In the genomic region with DNA sequence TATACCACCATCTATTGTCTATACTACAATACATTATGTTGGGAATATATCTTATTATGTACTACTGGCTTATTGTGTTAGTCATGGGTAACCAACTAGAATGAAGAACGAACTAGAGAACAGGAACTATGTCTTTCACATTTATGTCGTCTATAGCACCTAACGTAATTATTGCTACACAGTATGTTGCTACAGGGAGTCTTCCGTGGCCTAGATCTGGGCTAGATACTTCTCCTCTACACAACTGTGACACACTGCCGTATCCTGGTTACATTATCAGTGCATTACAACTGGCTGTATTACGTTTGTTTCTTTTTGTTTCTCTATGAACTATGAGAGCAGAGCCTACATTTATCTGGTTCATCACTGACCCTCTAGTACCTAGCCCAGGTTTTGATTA, we compare ENCODE assay signal across 15 cellular contexts. TPM values are rescaled to one million over a fixed set of nuclear protein-coding genes. Genes with fewer than 3 reads are reported as not detected.
"Had no signal": no experiment of that assay in that cellular context is flagged by ENCODE, and none has a peak within 500 bp of the region (broad histone marks: within the 10 kb centered on the region; RNA-seq: fewer than 3 reads in every experiment).

No MANE protein-coding gene starts in this region.

- H3K36me3 ChIP-seq: breast epithelium, prostate gland, suprapubic skin had no signal

- DNase-seq: activated CD4-positive, alpha-beta T cell treated with anti-CD3 and anti-CD28 coated beads for 1 hour; activated CD4-positive, alpha-beta T cell treated with anti-CD3 and anti-CD28 coated beads, Interleukin-2, amount 50 U/mL, for 48 hours; activated effector memory CD4-positive, alpha-beta T cell treated with anti-CD3 and anti-CD28 coated beads, Interleukin-2, amount 50 U/mL, for 16 hours; activated T-cell treated with anti-CD3 and anti-CD28 coated beads, Interleukin-2, amount 50 U/mL, for 4 hours; foreskin keratinocyte; head of caudate nucleus; mucosa of descending colon; right lobe of liver; stimulated activated CD4-positive, alpha-beta T cell treated with anti-CD3 and anti-CD28 coated beads, Interleukin-1b, Interleukin-23, amount 100 ng/mL, for 48 hours had no signal

- H3K4me3 ChIP-seq: breast epithelium, mucosa of descending colon, prostate gland, right lobe of liver, suprapubic skin had no signal

- H3K27ac ChIP-seq: breast epithelium, foreskin keratinocyte, prostate gland, suprapubic skin had no signal

- ATAC-seq: activated naive CD4-positive, alpha-beta T cell treated with anti-CD3 and anti-CD28 coated beads, Interleukin-2, amount 50 U/mL, for 72 hours; activated T-cell treated with anti-CD3 and anti-CD28 coated beads, Interleukin-2, amount 50 U/mL, for 4 hours; foreskin keratinocyte; mucosa of descending colon; natural killer cell treated with Interleukin-12 subunit alpha and Interleukin-12 subunit beta and Interleukin-15 and Interleukin-18, amount 100 ng/mL, for 72 hours; right lobe of liver; stimulated activated memory B cell treated with anti-CD40 and anti-IgM and Interleukin-4, amounts not matched to agents 10 μg/mL and 1 μg/mL and 100 μg/mL, for 72 hours had no signal

- H3K9me3 ChIP-seq: breast epithelium, mucosa of descending colon, prostate gland, right lobe of liver, suprapubic skin had no signal

- H3K4me1 ChIP-seq: foreskin keratinocyte, prostate gland had no signal

- H3K27me3 ChIP-seq: breast epithelium, foreskin keratinocyte, right lobe of liver, suprapubic skin had no signal

RNA-seq across cellular contexts. Expression of gene SCG5, which starts 34.0 kb away (rescaled TPM):
- total RNA-seq: suprapubic skin had no signal

RNA-seq across cellular contexts. Expression of gene GREM1, which starts 42.3 kb away (rescaled TPM):
- total RNA-seq: activated naive CD4-positive, alpha-beta T cell treated with anti-CD3 and anti-CD28 coated beads, Interleukin-2, amount 50 U/mL, for 72 hours had no signal
